1 cellular context compared by ENCODE assay signal in genomic region chr14:75196468-75196867, GRCh38.
A peak's percentile ranks its signal among the peaks of the same experiment; 100 is the strongest.
TF ChIP-seq lines count a peak whose summit lies in the region.

No MANE protein-coding gene starts in this region.

TF ChIP-seq in HepG2, 621 proteins besides CTCF, POLR2A, EP300 and RAD21 (continued from another document and continues in another):
- peak; percentile 21; the same call in 1 of the 2 replicates for TF ChIP-seq ARNTL (CRISPR knock-in tag; IDR thresholded peaks at IDR 0.05)
- peak; percentile 64; the same call in 1 of the 2 replicates for TF ChIP-seq RCOR2 (CRISPR knock-in tag; IDR thresholded peaks at IDR 0.05)
- no peak; the same call in 1 of the 2 replicates for TF ChIP-seq ZNF256 (CRISPR knock-in tag; conservative IDR thresholded peaks at IDR 0.05)
- TF ChIP-seq ATF2 (CRISPR knock-in tag; IDR thresholded peaks at IDR 0.05): peak; percentile 63; the same call in 1 of the 2 replicates
- 0 out of 2 replicates have a peak, but pooled peaks have one; percentile 49 for TF ChIP-seq CC2D1A (CRISPR knock-in tag; IDR thresholded peaks at IDR 0.05)
- TF ChIP-seq ZNF3 (CRISPR knock-in tag; IDR thresholded peaks at IDR 0.05): 0 out of 2 replicates have a peak, but pooled peaks have one; percentile 22
- 0 out of 2 replicates have a peak, but pooled peaks have one; percentile 74 for TF ChIP-seq MEIS2 (CRISPR knock-in tag; IDR thresholded peaks at IDR 0.05)
- no peak for TF ChIP-seq GABPA (IDR thresholded peaks at IDR 0.05; ENCODE audit: low read depth, low read length)
- TF ChIP-seq GABPA (CRISPR knock-in tag; IDR thresholded peaks at IDR 0.05; ENCODE audit: low read depth): peak; percentile 65
- TF ChIP-seq FOXP4 (CRISPR knock-in tag; IDR thresholded peaks at IDR 0.05): peak; percentile 96
- peak; percentile 70; the same call in 1 of the 2 replicates for TF ChIP-seq ZNF780A (CRISPR knock-in tag; IDR thresholded peaks at IDR 0.05)
- peak; percentile 79 for TF ChIP-seq ZNF18 (CRISPR knock-in tag; IDR thresholded peaks at IDR 0.05; ENCODE audit: insufficient replicate concordance)
- TF ChIP-seq DMAP1 (CRISPR knock-in tag; IDR thresholded peaks at IDR 0.05): no peak
- peak; percentile 52; the same call in 1 of the 2 replicates for TF ChIP-seq ZFP37 (CRISPR knock-in tag; IDR thresholded peaks at IDR 0.05; ENCODE audit: borderline replicate concordance)
- TF ChIP-seq ZNF138 (CRISPR knock-in tag; IDR thresholded peaks at IDR 0.05; ENCODE audit: low read depth): 0 out of 2 replicates have a peak, but pooled peaks have one; percentile 44
- TF ChIP-seq ZBTB7A (CRISPR knock-in tag; IDR thresholded peaks at IDR 0.05): no peak
- peak; percentile 89 for TF ChIP-seq RARA (CRISPR knock-in tag; IDR thresholded peaks at IDR 0.05)
- TF ChIP-seq ZNF776 (CRISPR knock-in tag; IDR thresholded peaks at IDR 0.05): no peak
- no peak for TF ChIP-seq SIN3B (IDR thresholded peaks at IDR 0.05; ENCODE audit: low read length)
- peak; percentile 86 for TF ChIP-seq SIX4 (CRISPR knock-in tag; IDR thresholded peaks at IDR 0.05)
- peak; percentile 88 for TF ChIP-seq ZGPAT (CRISPR knock-in tag; IDR thresholded peaks at IDR 0.05)
- TF ChIP-seq ZNF558 (CRISPR knock-in tag; IDR thresholded peaks at IDR 0.05; ENCODE audit: borderline replicate concordance): no peak
- no peak for TF ChIP-seq LCORL (IDR thresholded peaks at IDR 0.05)
- peak; percentile 88 for TF ChIP-seq LCORL (CRISPR knock-in tag; IDR thresholded peaks at IDR 0.05)
- peak; percentile 92 for TF ChIP-seq ZNF792 (CRISPR knock-in tag; IDR thresholded peaks at IDR 0.05)
- peak; percentile 56 for TF ChIP-seq ZNF687 (CRISPR knock-in tag; IDR thresholded peaks at IDR 0.05)
- TF ChIP-seq BCL6 (CRISPR knock-in tag; IDR thresholded peaks at IDR 0.05): peak; percentile 94
- peak; percentile 83 for TF ChIP-seq TFE3 (CRISPR knock-in tag; IDR thresholded peaks at IDR 0.05)
- no peak for TF ChIP-seq FOSL1 (CRISPR knock-in tag; IDR thresholded peaks at IDR 0.05; ENCODE audit: borderline replicate concordance)
- peak; percentile 71; the same call in 1 of the 2 replicates for TF ChIP-seq TGIF2 (CRISPR knock-in tag; IDR thresholded peaks at IDR 0.05)
- TF ChIP-seq ZNF441 (CRISPR knock-in tag; IDR thresholded peaks at IDR 0.05; ENCODE audit: borderline replicate concordance): peak; percentile 48; the same call in 1 of the 2 replicates
- TF ChIP-seq ZNF788 (CRISPR knock-in tag; IDR thresholded peaks at IDR 0.05; ENCODE audit: borderline replicate concordance): peak; percentile 66; the same call in 1 of the 2 replicates
- peak; percentile 64; the same call in 1 of the 2 replicates for TF ChIP-seq MYPOP (CRISPR knock-in tag; IDR thresholded peaks at IDR 0.05)
- peak; percentile 67; the same call in 1 of the 2 replicates for TF ChIP-seq SMYD3 (CRISPR knock-in tag; IDR thresholded peaks at IDR 0.05)
- no peak for TF ChIP-seq ZNF280B (CRISPR knock-in tag; IDR thresholded peaks at IDR 0.05; ENCODE audit: borderline replicate concordance)
- TF ChIP-seq TEAD3 (CRISPR knock-in tag; optimal IDR thresholded peaks at IDR 0.05; ENCODE audit: borderline replicate concordance): peak; percentile 85
- TF ChIP-seq ZSCAN30 (CRISPR knock-in tag; IDR thresholded peaks at IDR 0.05): no peak
- TF ChIP-seq REST (IDR thresholded peaks at IDR 0.05; ENCODE audit: borderline replicate concordance in 1 of 2, low read depth in 1 of 2, low read length in 2 of 2): peak in 1 of 2 experiments; percentile 82; a peak in 2 of 4 replicates
